2 cellular contexts compared by ENCODE assay signal in genomic region chr6:26240157-26240980, GRCh38.
A peak's percentile ranks its signal among the peaks of the same experiment; 100 is the strongest.
TF ChIP-seq lines count a peak whose summit lies in the region.

No MANE protein-coding gene starts in this region.

TF ChIP-seq in liver, 16 proteins besides CTCF, POLR2A, EP300 and RAD21:
- TF ChIP-seq, protein P1, sequence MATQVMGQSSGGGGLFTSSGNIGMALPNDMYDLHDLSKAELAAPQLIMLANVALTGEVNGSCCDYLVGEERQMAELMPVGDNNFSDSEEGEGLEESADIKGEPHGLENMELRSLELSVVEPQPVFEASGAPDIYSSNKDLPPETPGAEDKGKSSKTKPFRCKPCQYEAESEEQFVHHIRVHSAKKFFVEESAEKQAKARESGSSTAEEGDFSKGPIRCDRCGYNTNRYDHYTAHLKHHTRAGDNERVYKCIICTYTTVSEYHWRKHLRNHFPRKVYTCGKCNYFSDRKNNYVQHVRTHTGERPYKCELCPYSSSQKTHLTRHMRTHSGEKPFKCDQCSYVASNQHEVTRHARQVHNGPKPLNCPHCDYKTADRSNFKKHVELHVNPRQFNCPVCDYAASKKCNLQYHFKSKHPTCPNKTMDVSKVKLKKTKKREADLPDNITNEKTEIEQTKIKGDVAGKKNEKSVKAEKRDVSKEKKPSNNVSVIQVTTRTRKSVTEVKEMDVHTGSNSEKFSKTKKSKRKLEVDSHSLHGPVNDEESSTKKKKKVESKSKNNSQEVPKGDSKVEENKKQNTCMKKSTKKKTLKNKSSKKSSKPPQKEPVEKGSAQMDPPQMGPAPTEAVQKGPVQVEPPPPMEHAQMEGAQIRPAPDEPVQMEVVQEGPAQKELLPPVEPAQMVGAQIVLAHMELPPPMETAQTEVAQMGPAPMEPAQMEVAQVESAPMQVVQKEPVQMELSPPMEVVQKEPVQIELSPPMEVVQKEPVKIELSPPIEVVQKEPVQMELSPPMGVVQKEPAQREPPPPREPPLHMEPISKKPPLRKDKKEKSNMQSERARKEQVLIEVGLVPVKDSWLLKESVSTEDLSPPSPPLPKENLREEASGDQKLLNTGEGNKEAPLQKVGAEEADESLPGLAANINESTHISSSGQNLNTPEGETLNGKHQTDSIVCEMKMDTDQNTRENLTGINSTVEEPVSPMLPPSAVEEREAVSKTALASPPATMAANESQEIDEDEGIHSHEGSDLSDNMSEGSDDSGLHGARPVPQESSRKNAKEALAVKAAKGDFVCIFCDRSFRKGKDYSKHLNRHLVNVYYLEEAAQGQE (IDR thresholded peaks at IDR 0.05): no peak
- TF ChIP-seq GABPA (IDR thresholded peaks at IDR 0.05 in 1 of 2, conservative IDR thresholded peaks at IDR 0.05 in 1 of 2) (no peak), ATF3 (IDR thresholded peaks at IDR 0.05) (no peak), HNF4A (conservative IDR thresholded peaks at IDR 0.05) (no peak), HNF4G (IDR thresholded peaks at IDR 0.05) (no peak), MAX (IDR thresholded peaks at IDR 0.05) (no peak), FOXA2 (IDR thresholded peaks at IDR 0.05) (no peak), YY1 (IDR thresholded peaks at IDR 0.05) (peak; percentile 70), FOXA1 (IDR thresholded peaks at IDR 0.05) (no peak), TAF1 (conservative IDR thresholded peaks at IDR 0.05) (peak; percentile 30), SP1 (IDR thresholded peaks at IDR 0.05) (peak; percentile 53), JUND (IDR thresholded peaks at IDR 0.05) (no peak), EGR1 (IDR thresholded peaks at IDR 0.05; ENCODE audit: low read depth in 2 of 2) (no peak), NR2F2 (IDR thresholded peaks at IDR 0.05) (no peak), RXRA (IDR thresholded peaks at IDR 0.05) (peak in 1 of 2 donors; percentile 28)
- TF ChIP-seq, protein P2, sequence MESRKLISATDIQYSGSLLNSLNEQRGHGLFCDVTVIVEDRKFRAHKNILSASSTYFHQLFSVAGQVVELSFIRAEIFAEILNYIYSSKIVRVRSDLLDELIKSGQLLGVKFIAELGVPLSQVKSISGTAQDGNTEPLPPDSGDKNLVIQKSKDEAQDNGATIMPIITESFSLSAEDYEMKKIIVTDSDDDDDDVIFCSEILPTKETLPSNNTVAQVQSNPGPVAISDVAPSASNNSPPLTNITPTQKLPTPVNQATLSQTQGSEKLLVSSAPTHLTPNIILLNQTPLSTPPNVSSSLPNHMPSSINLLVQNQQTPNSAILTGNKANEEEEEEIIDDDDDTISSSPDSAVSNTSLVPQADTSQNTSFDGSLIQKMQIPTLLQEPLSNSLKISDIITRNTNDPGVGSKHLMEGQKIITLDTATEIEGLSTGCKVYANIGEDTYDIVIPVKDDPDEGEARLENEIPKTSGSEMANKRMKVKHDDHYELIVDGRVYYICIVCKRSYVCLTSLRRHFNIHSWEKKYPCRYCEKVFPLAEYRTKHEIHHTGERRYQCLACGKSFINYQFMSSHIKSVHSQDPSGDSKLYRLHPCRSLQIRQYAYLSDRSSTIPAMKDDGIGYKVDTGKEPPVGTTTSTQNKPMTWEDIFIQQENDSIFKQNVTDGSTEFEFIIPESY (IDR thresholded peaks at IDR 0.05): no peak
TF ChIP-seq in liver: peak in this region for 4.

TF ChIP-seq in HepG2, 621 proteins besides CTCF, POLR2A, EP300 and RAD21 (continued from another document):
- TF ChIP-seq, protein P3, sequence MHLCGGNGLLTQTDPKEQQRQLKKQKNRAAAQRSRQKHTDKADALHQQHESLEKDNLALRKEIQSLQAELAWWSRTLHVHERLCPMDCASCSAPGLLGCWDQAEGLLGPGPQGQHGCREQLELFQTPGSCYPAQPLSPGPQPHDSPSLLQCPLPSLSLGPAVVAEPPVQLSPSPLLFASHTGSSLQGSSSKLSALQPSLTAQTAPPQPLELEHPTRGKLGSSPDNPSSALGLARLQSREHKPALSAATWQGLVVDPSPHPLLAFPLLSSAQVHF (CRISPR knock-in tag; IDR thresholded peaks at IDR 0.05): no peak
- TF ChIP-seq NCOA2 (CRISPR knock-in tag; IDR thresholded peaks at IDR 0.05) (no peak), ZNF761 (CRISPR knock-in tag; conservative IDR thresholded peaks at IDR 0.05) (no peak), KDM5A (IDR thresholded peaks at IDR 0.05; ENCODE audit: borderline replicate concordance, low read length) (no peak), SP1 (IDR thresholded peaks at IDR 0.05) (no peak), SP1 (CRISPR knock-in tag; IDR thresholded peaks at IDR 0.05) (no peak), ZNF879 (CRISPR knock-in tag; IDR thresholded peaks at IDR 0.05) (no peak), SETDB1 (CRISPR knock-in tag; IDR thresholded peaks at IDR 0.05; ENCODE audit: borderline replicate concordance) (no peak), ZNF567 (CRISPR knock-in tag; IDR thresholded peaks at IDR 0.05; ENCODE audit: borderline replicate concordance) (no peak)
